Comparison of ENCODE assay signal across 12 cellular contexts in the genomic region with DNA sequence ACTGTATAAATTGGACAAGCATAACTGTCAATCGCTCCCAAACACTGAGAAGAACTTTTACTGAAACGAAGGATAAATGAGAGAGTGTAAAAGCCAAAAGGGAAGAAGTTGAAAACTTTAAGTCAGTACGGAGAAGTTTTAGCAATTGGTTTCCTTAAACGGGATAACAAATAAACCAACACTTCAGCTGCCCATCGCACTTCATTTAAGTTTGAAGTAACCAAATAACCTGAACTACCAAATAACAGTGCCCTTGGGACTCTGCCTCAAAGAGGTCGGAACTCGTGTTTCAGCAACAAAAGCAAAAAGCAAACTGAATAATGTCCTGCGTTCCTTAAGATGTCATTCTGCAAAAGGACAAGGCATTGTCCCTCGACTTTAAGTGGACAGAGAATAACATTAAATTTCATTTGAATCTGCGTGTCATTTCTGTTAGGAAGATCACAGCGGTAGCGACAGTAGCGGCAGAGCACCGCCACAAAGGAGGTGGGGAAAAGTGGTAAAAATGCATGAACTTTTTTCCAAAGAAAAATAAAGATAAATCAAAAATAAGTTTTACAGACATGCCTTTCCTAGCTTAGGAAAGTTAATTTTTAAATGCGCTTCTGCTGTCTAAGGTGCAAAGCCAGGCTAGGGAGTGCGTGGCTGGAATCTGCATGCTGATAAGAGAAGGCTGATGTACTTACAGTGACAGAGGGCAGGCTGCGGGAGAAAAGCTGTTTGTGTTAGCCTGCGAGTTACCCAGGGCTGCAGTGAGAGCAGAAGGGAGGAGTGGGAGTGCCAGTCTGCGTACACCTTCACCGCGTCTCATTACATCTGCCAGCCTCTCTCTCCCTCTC.
DNase-seq lines count a peak whose midpoint lies in the region; ATAC-seq, FAIRE-seq and TF ChIP-seq lines count a peak whose summit lies in the region.
"Had no signal": no experiment of that assay in that cellular context is flagged by ENCODE, and none has a peak within 500 bp of the region (broad histone marks: within the 10 kb centered on the region; RNA-seq: fewer than 3 reads in every experiment).

No MANE protein-coding gene starts in this region.

- no peak overlapping the region for H2AFZ ChIP-seq in neuronal stem cell (ENCODE audit: low read length)

- no peak overlapping the region for H3K9ac ChIP-seq in neuronal stem cell (ENCODE audit: low read depth, low read length, poor library complexity)
- H3K9ac ChIP-seq: KMS-11 had no signal

- H2BK15ac ChIP-seq in neuronal stem cell (ENCODE audit: low read length), result no peak overlapping the region

- no peak overlapping the region for H3K23ac ChIP-seq in neuronal stem cell (ENCODE audit: low read depth, low read length, poor library complexity)

- H3K9me3 ChIP-seq in neuronal stem cell (replicated peaks in 1 of 2; ENCODE audit: control insufficient read depth in 2 of 2, insufficient read depth in 1 of 2, low read depth in 1 of 2, low read length in 2 of 2), result peaks cover 0 to 9% of the 10 kb centered on the region in 2 donors
- H3K9me3 ChIP-seq: breast epithelium, esophagus muscularis mucosa, uterus had no signal

- H3K4ac ChIP-seq in neuronal stem cell (ENCODE audit: low read length), result no peak overlapping the region

- no peak overlapping the region for H2BK5ac ChIP-seq in neuronal stem cell (ENCODE audit: low read length)

- no peak for TF ChIP-seq CTCF in bronchial epithelial cell (IDR thresholded peaks at IDR 0.05; ENCODE audit: insufficient read depth, low read length, severe bottlenecking)

- peaks cover 8 to 14% of the 10 kb centered on the region in 2 donors for H3K4me1 ChIP-seq in neuronal stem cell (ENCODE audit: control insufficient read depth in 2 of 2, insufficient read depth in 1 of 2, low read depth in 1 of 2, low read length in 2 of 2)

- no peak overlapping the region for H3K27ac ChIP-seq in neuronal stem cell (replicated peaks; ENCODE audit: low read length)
- H3K27ac ChIP-seq: breast epithelium, esophagus muscularis mucosa, KMS-11, uterus had no signal

- H3K36me3 ChIP-seq in bronchial epithelial cell (ENCODE audit: control insufficient read depth, insufficient read depth, low read length) (no peaks in the 10 kb centered on the region), neuronal stem cell (replicated peaks in 1 of 2; ENCODE audit: control insufficient read depth in 2 of 2, insufficient read depth in 2 of 2, low read length in 2 of 2) (no peaks in the 10 kb centered on the region)
- H3K36me3 ChIP-seq: breast epithelium, esophagus muscularis mucosa had no signal

- H4K91ac ChIP-seq in neuronal stem cell (ENCODE audit: low read depth, low read length, poor library complexity), result no peak overlapping the region

- H3K18ac ChIP-seq in neuronal stem cell (ENCODE audit: low read length), result peak overlapping the region; percentile 73

- peaks cover 2% of the 10 kb centered on the region for H3K79me1 ChIP-seq in neuronal stem cell (ENCODE audit: low read depth, low read length)

- no peak overlapping the region for H4K8ac ChIP-seq in neuronal stem cell (ENCODE audit: low read depth, low read length)

- ATAC-seq in GM21825 (IDR thresholded peaks at IDR 0.05; ENCODE audit: unreplicated experiment), result no peak

- no peak overlapping the region for H2BK12ac ChIP-seq in neuronal stem cell (ENCODE audit: low read length)

- H2AK5ac ChIP-seq in neuronal stem cell (ENCODE audit: low read depth, low read length), result no peak overlapping the region

- H3K4me3 ChIP-seq in bronchial epithelial cell (ENCODE audit: low read depth, low read length) (no peak overlapping the region), neuronal stem cell (ENCODE audit: low read length in 2 of 2) (no peak overlapping the region)
- H3K4me3 ChIP-seq: uterus had no signal

- DNase-seq in NCI-H82 (lab: John Stamatoyannopoulos, UW) (peak; percentile 38), NCI-H82 treated with DMSO at 0.1 percent for 48 hours (lab: John Stamatoyannopoulos, UW; ENCODE audit: unreplicated experiment) (no peak), NCI-H1105 (lab: John Stamatoyannopoulos, UW) (peak; percentile 53), bronchial epithelial cell (ENCODE audit: low read depth) (no peak), neuronal stem cell (ENCODE audit: low spot score) (peak; percentile 36), NCI-H2171 (lab: John Stamatoyannopoulos, UW) (no peak)
- DNase-seq in stimulated activated CD4-positive, alpha-beta T cell treated with anti-CD3 and anti-CD28 coated beads, Interleukin-4, amount 100 ng/mL, for 1 hour, result no peak
- DNase-seq: uterus had no signal

- no peak overlapping the region for H2BK120ac ChIP-seq in neuronal stem cell (ENCODE audit: low read depth, low read length)

- no peak overlapping the region for H3K14ac ChIP-seq in neuronal stem cell (ENCODE audit: low read length)

- H3K4me2 ChIP-seq in neuronal stem cell (ENCODE audit: insufficient read depth, low read length, poor library complexity, severe bottlenecking), result peak overlapping the region; percentile 20
- H3K4me2 ChIP-seq: KMS-11 had no signal

- H3K27me3 ChIP-seq in bronchial epithelial cell (ENCODE audit: control insufficient read depth, insufficient read depth, low read length), result peaks cover 7% of the 10 kb centered on the region
- H3K27me3 ChIP-seq in neuronal stem cell (ENCODE audit: control insufficient read depth in 3 of 3, insufficient read depth in 3 of 3, low read depth in 1 of 3, low read length in 3 of 3), result peaks cover 11 to 72% (median 44%) of the 10 kb centered on the region in 3 experiments

- FAIRE-seq in bronchial epithelial cell (lab: Jason Lieb, UNC), result peak; percentile 43

- WGBS in neuronal stem cell (ENCODE audit: extremely low coverage in 2 of 2, insufficient read length in 2 of 2, insufficient replicate concordance in 1 of 2), 2 donors, result no CpG with 5 or more reads among the region's 21 CpGs

Comparison
In these comparisons a context has a peak if more than half of its experiments do, and no peak if none do; other contexts are left out.
1. DNase-seq: peak in NCI-H82 (single experiment), NCI-H1105 (single experiment) and neuronal stem cell (single experiment); none in NCI-H82 treated with DMSO at 0.1 percent for 48 hours (single experiment), bronchial epithelial cell (single experiment), stimulated activated CD4-positive, alpha-beta T cell treated with anti-CD3 and anti-CD28 coated beads, Interleukin-4, amount 100 ng/mL, for 1 hour (single experiment) and NCI-H2171 (single experiment).